28 cellular contexts compared by ENCODE assay signal in the genomic region with DNA sequence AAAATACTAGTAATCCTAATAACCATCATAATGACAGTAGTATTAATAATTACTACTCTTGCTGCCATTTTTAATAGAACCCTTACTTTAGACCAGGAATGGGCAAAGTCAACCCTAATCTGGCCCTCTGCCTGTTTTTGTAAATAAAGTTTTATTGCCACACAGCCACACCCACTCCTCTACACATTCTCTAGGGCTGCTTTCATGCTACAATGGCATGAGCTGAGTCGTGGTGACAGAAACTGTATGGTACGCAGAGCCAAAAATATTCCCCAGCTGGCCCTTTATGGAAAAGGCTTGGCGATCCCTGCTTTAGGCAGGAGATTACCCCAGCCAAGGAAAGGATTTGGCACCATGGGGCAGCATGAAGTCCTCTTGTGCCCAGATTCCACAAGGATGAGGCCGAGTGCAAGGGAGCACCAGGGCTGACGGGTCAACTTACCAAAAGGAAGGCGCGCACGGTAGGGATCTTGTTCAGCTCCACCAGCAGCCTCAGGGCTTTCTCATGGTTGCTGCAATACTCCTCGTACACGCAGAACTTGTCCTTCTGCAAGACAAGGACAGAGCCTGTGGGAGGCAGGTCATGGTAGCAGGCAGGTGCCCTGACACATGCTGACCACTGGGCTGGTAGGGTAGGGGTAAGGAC.
DNase-seq lines count a peak whose midpoint lies in the region; ATAC-seq, FAIRE-seq and TF ChIP-seq lines count a peak whose summit lies in the region.
"Had no signal": no experiment of that assay in that cellular context is flagged by ENCODE, and none has a peak within 500 bp of the region (broad histone marks: within the 10 kb centered on the region; RNA-seq: fewer than 3 reads in every experiment).

No MANE protein-coding gene starts in this region.

- WGBS in H1 (ENCODE audit: extremely low coverage in 1 of 2, insufficient coverage in 1 of 2, insufficient read length in 1 of 2, insufficient replicate concordance in 2 of 2, low coverage in 1 of 2, low lambda C conversion rate in 2 of 2, missing lambda C conversion rate in 1 of 2), 2 experiments = 83% methylated on average over 10 of the region's 10 CpGs; no CpG with 5 or more reads in 1 of the 2 experiments

- H2BK120ac ChIP-seq in H1 (replicated peaks; ENCODE audit: low read depth, low read length) = no peak overlapping the region

- no peaks in the 10 kb centered on the region for H3K9me3 ChIP-seq in KOPT-K1 (ENCODE audit: insufficient read depth, low read length, poor library complexity, severe bottlenecking)
- H3K9me3 ChIP-seq in H1 (ENCODE audit: insufficient read depth in 2 of 2, low read depth in 1 of 2, low read length in 1 of 2) = no peaks in the 10 kb centered on the region
- H3K9me3 ChIP-seq in osteoblast (ENCODE audit: low read depth, low read length) = no peaks in the 10 kb centered on the region
- H3K9me3 ChIP-seq: gastroesophageal sphincter, ovary, thyroid gland had no signal

- peak overlapping the region; percentile 39; the same call in 1 of the 2 replicates for H2BK5ac ChIP-seq in H1 (ENCODE audit: low read depth, low read length)

- POLR2A ChIA-PET in H1 (lab: Charles Lee; ENCODE audit: partially characterized antibody) = interaction anchor here (1.1 kb wide), 1 partner anchor 17 kb away, joined by 4 read pairs; no protein-coding TSS in a partner anchor

- H3K79me1 ChIP-seq in H1 (ENCODE audit: low read depth, low read length) = no peaks in the 10 kb centered on the region

- H2AFZ ChIP-seq in H1 (ENCODE audit: low read length) (no peak overlapping the region), osteoblast (ENCODE audit: low read length) (no peak overlapping the region)
- H2AFZ ChIP-seq: PC-9 had no signal

- no peak overlapping the region for H2BK20ac ChIP-seq in H1 (ENCODE audit: low read length)

- peak overlapping the region; percentile 50 for H3K27ac ChIP-seq in KOPT-K1 (ENCODE audit: low read depth, low read length, poor library complexity, severe bottlenecking)
- H3K27ac ChIP-seq in H1 (ENCODE audit: low read depth, low read length) = no peak overlapping the region
- H3K27ac ChIP-seq in osteoblast (ENCODE audit: low read depth, low read length) = no peak overlapping the region
- H3K27ac ChIP-seq: gastroesophageal sphincter, ovary, PC-9, thyroid gland, VCaP had no signal

- H3K4me1 Mint-ChIP-seq in stimulated activated memory B cell treated with anti-CD40 and anti-IgM and Interleukin-4, amounts not matched to agents 10 μg/mL and 1 μg/mL and 100 μg/mL, for 72 hours = peaks cover 54% of the 10 kb centered on the region

- H3K4me1 ChIP-seq in H1 (replicated peaks in 1 of 4; ENCODE audit: control insufficient read depth in 3 of 4, insufficient read depth in 4 of 4, low read length in 3 of 4) (peaks cover 0 to 5% (median 0%) of the 10 kb centered on the region in 4 experiments; a peak in 3 of 7 replicates), osteoblast (ENCODE audit: insufficient read depth, low read length) (no peaks in the 10 kb centered on the region)
- H3K4me1 ChIP-seq: thyroid gland had no signal

- no peak for TF ChIP-seq EP300 in H1 (IDR thresholded peaks at IDR 0.05; ENCODE audit: borderline replicate concordance in 1 of 2, low read depth in 2 of 2, low read length in 2 of 2)

- H3K14ac ChIP-seq in H1 (ENCODE audit: insufficient read length) = no peak overlapping the region

- no peak overlapping the region for H3K4me3 ChIP-seq in H1 (ENCODE audit: extremely low read depth in 1 of 4, insufficient read depth in 2 of 4, low read depth in 3 of 4, low read length in 4 of 4)
- H3K4me3 ChIP-seq in osteoblast (ENCODE audit: insufficient read depth, low read length) = no peak overlapping the region
- H3K4me3 ChIP-seq: gastroesophageal sphincter, ovary, PC-9, thyroid gland had no signal

- peak overlapping the region; percentile 63; the same call in 1 of the 2 replicates for H2BK12ac ChIP-seq in H1 (ENCODE audit: low read depth, low read length)

- no peaks in the 10 kb centered on the region for H3K27me3 ChIP-seq in H1 (replicated peaks in 1 of 4; ENCODE audit: control insufficient read depth in 3 of 4, extremely low read depth in 1 of 4, insufficient read depth in 3 of 4, low read length in 3 of 4)
- H3K27me3 ChIP-seq in osteoblast (ENCODE audit: insufficient read depth, low read length) = no peaks in the 10 kb centered on the region
- H3K27me3 ChIP-seq: gastroesophageal sphincter, ovary, thyroid gland had no signal

- H2BK15ac ChIP-seq in H1 (ENCODE audit: low read length) = no peak overlapping the region

- no peaks in the 10 kb centered on the region for H3K9me3 Mint-ChIP-seq in stimulated activated memory B cell treated with anti-CD40 and anti-IgM and Interleukin-4, amounts not matched to agents 10 μg/mL and 1 μg/mL and 100 μg/mL, for 72 hours
- H3K9me3 Mint-ChIP-seq: activated CD4-positive, alpha-beta T cell treated with anti-CD3 and anti-CD28 coated beads, Interleukin-2, amount 10 ng/mL, durations not matched to agents 24 days and 14 days; mesothelial cell of epicardium; naive thymus-derived CD4-positive, alpha-beta T cell; stimulated activated naive CD8-positive, alpha-beta T cell treated with anti-CD3 and anti-CD28 coated beads, Interleukin-15, Interleukin-2, amounts not matched to agents 100 ng/mL and 50 ng/mL, for 24 hours; T-helper 2 cell treated with Interferon-gamma antibody and Interleukin-4, amounts not matched to agents 5 μg/mL and 100 μg/mL, for 36 hours had no signal

- no peak overlapping the region for H3K23ac ChIP-seq in H1 (ENCODE audit: insufficient read length)

- no peak for ATAC-seq in stimulated activated memory B cell treated with anti-CD40 and anti-IgM and Interleukin-4, amounts not matched to agents 10 μg/mL and 1 μg/mL and 100 μg/mL, for 72 hours
- ATAC-seq in activated CD4-positive, CD25-positive, alpha-beta regulatory T cell treated with anti-CD3 and anti-CD28 coated beads, Interleukin-2, amount 50 U/mL, for 24 hours = no peak
- ATAC-seq: gastroesophageal sphincter; left lobe of liver; naive thymus-derived CD4-positive, alpha-beta T cell had no signal

- TF ChIP-seq POLR2A in H1 (IDR thresholded peaks at IDR 0.05; ENCODE audit: control extremely low read depth in 1 of 2, low read depth in 2 of 2, low read length in 2 of 2) = no peak

- no peak for FAIRE-seq in H1 (lab: Jason Lieb, UNC)

- H3K4ac ChIP-seq in H1 (replicated peaks; ENCODE audit: insufficient read length, low read depth, low read length) = no peak overlapping the region

- H4K91ac ChIP-seq in H1 (replicated peaks; ENCODE audit: insufficient read length, low read length) = no peak overlapping the region

- peak overlapping the region; percentile 10 for H3K27ac Mint-ChIP-seq in stimulated activated memory B cell treated with anti-CD40 and anti-IgM and Interleukin-4, amounts not matched to agents 10 μg/mL and 1 μg/mL and 100 μg/mL, for 72 hours
- H3K27ac Mint-ChIP-seq: activated CD4-positive, alpha-beta T cell treated with anti-CD3 and anti-CD28 coated beads, Interleukin-2, amount 10 ng/mL, durations not matched to agents 24 days and 14 days; mesothelial cell of epicardium; stimulated activated naive CD8-positive, alpha-beta T cell treated with anti-CD3 and anti-CD28 coated beads, Interleukin-15, Interleukin-2, amounts not matched to agents 100 ng/mL and 50 ng/mL, for 24 hours; T-helper 2 cell treated with Interferon-gamma antibody and Interleukin-4, amounts not matched to agents 5 μg/mL and 100 μg/mL, for 36 hours had no signal

- H3K27me3 Mint-ChIP-seq in stimulated activated memory B cell treated with anti-CD40 and anti-IgM and Interleukin-4, amounts not matched to agents 10 μg/mL and 1 μg/mL and 100 μg/mL, for 72 hours = no peaks in the 10 kb centered on the region
- H3K27me3 Mint-ChIP-seq: activated CD4-positive, alpha-beta T cell treated with anti-CD3 and anti-CD28 coated beads, Interleukin-2, amount 10 ng/mL, durations not matched to agents 24 days and 14 days; naive thymus-derived CD4-positive, alpha-beta T cell; stimulated activated naive CD8-positive, alpha-beta T cell treated with anti-CD3 and anti-CD28 coated beads, Interleukin-15, Interleukin-2, amounts not matched to agents 100 ng/mL and 50 ng/mL, for 24 hours had no signal

- H4K8ac ChIP-seq in H1 (ENCODE audit: extremely low read depth, insufficient read depth, low read length) = no peak overlapping the region

- peaks cover 2% of the 10 kb centered on the region; the same call in 1 of the 2 replicates for H3K23me2 ChIP-seq in H1 (ENCODE audit: low read depth, low read length)

- no peak overlapping the region for H3K18ac ChIP-seq in H1 (ENCODE audit: extremely low read depth, low read length)

- H4K20me1 ChIP-seq in H1 (replicated peaks in 1 of 2; ENCODE audit: control insufficient read depth in 1 of 2, insufficient read depth in 2 of 2, low read length in 2 of 2) (no peaks in the 10 kb centered on the region), osteoblast (ENCODE audit: insufficient read depth, low read length) (no peaks in the 10 kb centered on the region)

- H3K36me3 ChIP-seq in KOPT-K1 (ENCODE audit: insufficient read depth, low read length) (peaks cover 6% of the 10 kb centered on the region; the same call in 1 of the 2 replicates), H1 (ENCODE audit: control insufficient read depth in 2 of 4, insufficient read depth in 4 of 4, low read length in 3 of 4) (no peaks in the 10 kb centered on the region), osteoblast (ENCODE audit: insufficient read depth, low read length) (no peaks in the 10 kb centered on the region)
- H3K36me3 ChIP-seq: ovary, thyroid gland had no signal

- H3K4me2 ChIP-seq in H1 (ENCODE audit: insufficient read depth in 1 of 2, low read depth in 2 of 2, low read length in 2 of 2) (no peak overlapping the region), osteoblast (ENCODE audit: insufficient read depth, low read length) (no peak overlapping the region)
- H3K4me2 ChIP-seq: PC-9 had no signal

- no peak for TF ChIP-seq CTCF in H1 (IDR thresholded peaks at IDR 0.05; ENCODE audit: control extremely low read depth in 1 of 3, insufficient read depth in 1 of 3, low read depth in 1 of 3, low read length in 3 of 3)
- no peak for TF ChIP-seq CTCF in osteoblast (IDR thresholded peaks at IDR 0.05; ENCODE audit: extremely low read depth, low read depth, low read length)

- CTCF ChIA-PET in H1 (lab: Charles Lee; ENCODE audit: partially characterized antibody) = interaction anchor here (0.7 to 1.4 kb wide), 3 partner anchors 10 to 171 kb away, joined by 3 to 6 read pairs (median 5); no protein-coding TSS in a partner anchor

- no peak for TF ChIP-seq RAD21 in H1 (IDR thresholded peaks at IDR 0.05 in 1 of 2, conservative IDR thresholded peaks at IDR 0.05 in 1 of 2; ENCODE audit: low read depth in 2 of 2, low read length in 2 of 2)

- H3K4me3 Mint-ChIP-seq in stimulated activated memory B cell treated with anti-CD40 and anti-IgM and Interleukin-4, amounts not matched to agents 10 μg/mL and 1 μg/mL and 100 μg/mL, for 72 hours = no peak overlapping the region
- H3K4me3 Mint-ChIP-seq: activated CD4-positive, alpha-beta T cell treated with anti-CD3 and anti-CD28 coated beads, Interleukin-2, amount 10 ng/mL, durations not matched to agents 24 days and 14 days; mesothelial cell of epicardium; stimulated activated naive CD8-positive, alpha-beta T cell treated with anti-CD3 and anti-CD28 coated beads, Interleukin-15, Interleukin-2, amounts not matched to agents 100 ng/mL and 50 ng/mL, for 24 hours; T-helper 2 cell treated with Interferon-gamma antibody and Interleukin-4, amounts not matched to agents 5 μg/mL and 100 μg/mL, for 36 hours had no signal

- H4K5ac ChIP-seq in H1 (ENCODE audit: insufficient read length, low read depth, low read length) = no peak overlapping the region

- H3K56ac ChIP-seq in H1 (replicated peaks; ENCODE audit: insufficient read length, low read depth, low read length) = no peak overlapping the region

- no peak overlapping the region for H3K9ac ChIP-seq in H1 (replicated peaks in 1 of 4; ENCODE audit: extremely low read depth in 1 of 4, low read depth in 3 of 4, low read length in 3 of 4)

- H3K79me2 ChIP-seq in H1 (ENCODE audit: control insufficient read depth in 1 of 2, insufficient read depth in 2 of 2, low read length in 2 of 2) (no peaks in the 10 kb centered on the region), osteoblast (ENCODE audit: insufficient read depth, low read length) (no peaks in the 10 kb centered on the region)

- H2AK5ac ChIP-seq in H1 (ENCODE audit: low read depth, low read length) = no peak overlapping the region

- peaks cover 59% of the 10 kb centered on the region for H3K36me3 Mint-ChIP-seq in stimulated activated memory B cell treated with anti-CD40 and anti-IgM and Interleukin-4, amounts not matched to agents 10 μg/mL and 1 μg/mL and 100 μg/mL, for 72 hours
- H3K36me3 Mint-ChIP-seq: mesothelial cell of epicardium had no signal

- DNase-seq in EL (peak; percentile 17), H1 (ENCODE audit: low read depth in 1 of 2, low spot score in 2 of 2) (no peak), osteoblast (ENCODE audit: insufficient read length, low spot score, missing footprints) (no peak), middle frontal gyrus (ENCODE audit: extremely low spot score, low spot score) (no peak)
- DNase-seq: activated CD4-positive, alpha-beta T cell treated with anti-CD3 and anti-CD28 coated beads, Interleukin-2, amount 10 ng/mL, durations not matched to agents 24 days and 14 days; activated T-cell treated with anti-CD3 and anti-CD28 coated beads, Interleukin-2, amount 50 U/mL, for 1 hour; C1 segment of cervical spinal cord; COR-L47; DMS79; HCEC 1CT; Karpas-422; naive thymus-derived CD4-positive, alpha-beta T cell; NCI-H1436; NCI-H2107; NK-92 treated with Interleukin-12 subunit alpha and Interleukin-12 subunit beta, amount 100 ng/mL, for 24 hours; ovary; Right ventricle myocardium superior; thyroid gland had no signal
